In genomic region chr20:63017826-63018411, GRCh38 we compare ENCODE assay signal across 1 cellular context.
TF ChIP-seq lines count a peak whose summit lies in the region.

No MANE protein-coding gene starts in this region.

TF ChIP-seq in K562, 482 proteins besides CTCF, POLR2A, EP300 and RAD21 (continued from another document):
- TF ChIP-seq, protein P1, sequence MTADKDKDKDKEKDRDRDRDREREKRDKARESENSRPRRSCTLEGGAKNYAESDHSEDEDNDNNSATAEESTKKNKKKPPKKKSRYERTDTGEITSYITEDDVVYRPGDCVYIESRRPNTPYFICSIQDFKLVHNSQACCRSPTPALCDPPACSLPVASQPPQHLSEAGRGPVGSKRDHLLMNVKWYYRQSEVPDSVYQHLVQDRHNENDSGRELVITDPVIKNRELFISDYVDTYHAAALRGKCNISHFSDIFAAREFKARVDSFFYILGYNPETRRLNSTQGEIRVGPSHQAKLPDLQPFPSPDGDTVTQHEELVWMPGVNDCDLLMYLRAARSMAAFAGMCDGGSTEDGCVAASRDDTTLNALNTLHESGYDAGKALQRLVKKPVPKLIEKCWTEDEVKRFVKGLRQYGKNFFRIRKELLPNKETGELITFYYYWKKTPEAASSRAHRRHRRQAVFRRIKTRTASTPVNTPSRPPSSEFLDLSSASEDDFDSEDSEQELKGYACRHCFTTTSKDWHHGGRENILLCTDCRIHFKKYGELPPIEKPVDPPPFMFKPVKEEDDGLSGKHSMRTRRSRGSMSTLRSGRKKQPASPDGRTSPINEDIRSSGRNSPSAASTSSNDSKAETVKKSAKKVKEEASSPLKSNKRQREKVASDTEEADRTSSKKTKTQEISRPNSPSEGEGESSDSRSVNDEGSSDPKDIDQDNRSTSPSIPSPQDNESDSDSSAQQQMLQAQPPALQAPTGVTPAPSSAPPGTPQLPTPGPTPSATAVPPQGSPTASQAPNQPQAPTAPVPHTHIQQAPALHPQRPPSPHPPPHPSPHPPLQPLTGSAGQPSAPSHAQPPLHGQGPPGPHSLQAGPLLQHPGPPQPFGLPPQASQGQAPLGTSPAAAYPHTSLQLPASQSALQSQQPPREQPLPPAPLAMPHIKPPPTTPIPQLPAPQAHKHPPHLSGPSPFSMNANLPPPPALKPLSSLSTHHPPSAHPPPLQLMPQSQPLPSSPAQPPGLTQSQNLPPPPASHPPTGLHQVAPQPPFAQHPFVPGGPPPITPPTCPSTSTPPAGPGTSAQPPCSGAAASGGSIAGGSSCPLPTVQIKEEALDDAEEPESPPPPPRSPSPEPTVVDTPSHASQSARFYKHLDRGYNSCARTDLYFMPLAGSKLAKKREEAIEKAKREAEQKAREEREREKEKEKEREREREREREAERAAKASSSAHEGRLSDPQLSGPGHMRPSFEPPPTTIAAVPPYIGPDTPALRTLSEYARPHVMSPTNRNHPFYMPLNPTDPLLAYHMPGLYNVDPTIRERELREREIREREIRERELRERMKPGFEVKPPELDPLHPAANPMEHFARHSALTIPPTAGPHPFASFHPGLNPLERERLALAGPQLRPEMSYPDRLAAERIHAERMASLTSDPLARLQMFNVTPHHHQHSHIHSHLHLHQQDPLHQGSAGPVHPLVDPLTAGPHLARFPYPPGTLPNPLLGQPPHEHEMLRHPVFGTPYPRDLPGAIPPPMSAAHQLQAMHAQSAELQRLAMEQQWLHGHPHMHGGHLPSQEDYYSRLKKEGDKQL (CRISPR knock-in tag; IDR thresholded peaks at IDR 0.05; ENCODE audit: borderline replicate concordance), result no peak
- no peak for TF ChIP-seq SMAD2 (IDR thresholded peaks at IDR 0.05; ENCODE audit: low read depth, low read length)
- TF ChIP-seq TCFL5 (CRISPR knock-in tag; conservative IDR thresholded peaks at IDR 0.05), result no peak
- TF ChIP-seq OTX1 (CRISPR knock-in tag; IDR thresholded peaks at IDR 0.05), result no peak
